In the genomic region with DNA sequence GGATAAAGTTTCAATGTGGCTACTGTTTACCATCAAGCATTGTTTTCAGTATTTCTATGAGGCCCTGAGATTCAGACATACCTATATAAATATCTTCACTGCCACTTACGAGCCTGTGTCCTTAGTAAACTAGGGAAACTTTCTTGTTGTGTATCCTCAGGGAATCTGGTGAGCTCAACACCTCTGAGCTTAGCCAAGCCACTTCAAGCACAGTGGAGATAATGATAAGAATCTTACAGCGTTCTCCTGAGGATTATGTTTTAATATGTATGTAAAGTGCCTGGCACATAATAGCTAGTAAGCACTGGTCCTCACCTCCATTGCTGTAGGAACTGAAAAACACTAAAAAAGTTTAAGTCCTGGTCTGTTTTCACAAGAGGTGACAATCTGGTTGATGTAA, we compare ENCODE assay signal across 25 cellular contexts.
"Had no signal": no experiment of that assay in that cellular context is flagged by ENCODE, and none has a peak within 500 bp of the region (broad histone marks: within the 10 kb centered on the region; RNA-seq: fewer than 3 reads in every experiment).

No MANE protein-coding gene starts in this region.

- H3K9me3 ChIP-seq: stomach, suprapubic skin, testis, thoracic aorta, thyroid gland, tibial artery, tibial nerve, transverse colon, upper lobe of left lung, upper lobe of right lung, uterus, vagina had no signal

- H3K4me1 ChIP-seq: stomach, testis, transverse colon, upper lobe of left lung, upper lobe of right lung, uterus had no signal

- H3K27ac ChIP-seq: stomach, suprapubic skin, testis, thoracic aorta, thyroid gland, tibial artery, tibial nerve, transverse colon, upper lobe of left lung, upper lobe of right lung, uterus, vagina had no signal

- H3K36me3 ChIP-seq: stomach, suprapubic skin, thoracic aorta, thyroid gland, tibial artery, tibial nerve, transverse colon, upper lobe of left lung, upper lobe of right lung, uterus, vagina had no signal

- DNase-seq: stimulated activated CD4-positive, alpha-beta T cell treated with anti-CD3 and anti-CD28 coated beads, Interleukin-2, amount 100 ng/mL, for 48 hours; stimulated activated CD4-positive, alpha-beta T cell treated with anti-CD3 and anti-CD28 coated beads, Interleukin-4, amount 100 ng/mL, for 1 hour; stimulated activated CD4-positive, alpha-beta T cell treated with anti-CD3 and anti-CD28 coated beads, Interleukin-4, amount 100 ng/mL, for 24 hours; stimulated activated CD4-positive, alpha-beta T cell treated with anti-CD3 and anti-CD28 coated beads, Interleukin-4, amount 100 ng/mL, for 4 hours; stimulated activated CD8-positive, alpha-beta memory T cell treated with anti-CD3 and anti-CD28 coated beads, Interleukin-4, amount 100 ng/mL, for 48 hours; stimulated activated naive B cell treated with anti-CD40 and anti-IgM and Interleukin-4, amounts not matched to agents 10 μg/mL and 1 μg/mL and 100 μg/mL, for 72 hours; stimulated activated naive CD4-positive, alpha-beta T cell; stimulated activated naive CD4-positive, alpha-beta T cell treated with Interleukin-2 at 50 U/mL for 16 hours; stimulated activated naive CD8-positive, alpha-beta T cell treated with anti-CD3 and anti-CD28 coated beads, Interleukin-15, amount 100 ng/mL, for 72 hours; stimulated activated naive CD8-positive, alpha-beta T cell treated with anti-CD3 and anti-CD28 coated beads, Interleukin-15, Interleukin-2, amounts not matched to agents 100 U/mL and 50 U/mL, for 24 hours; stomach; substantia nigra; testis; thyroid gland; transverse colon; upper lobe of left lung; upper lobe of right lung; uterus had no signal

- ATAC-seq: stimulated activated effector memory CD8-positive, alpha-beta T cell treated with anti-CD3 and anti-CD28 coated beads, Interleukin-12 subunit alpha, Interleukin-12 subunit beta, amount 100 ng/mL, for 72 hours; stimulated activated memory B cell treated with anti-CD40 and anti-IgM and Interleukin-4, amounts not matched to agents 10 μg/mL and 1 μg/mL and 100 μg/mL, for 72 hours; stimulated activated naive B cell treated with anti-CD40 and anti-IgM and Interleukin-4, amounts not matched to agents 10 μg/mL and 1 μg/mL and 100 μg/mL, for 72 hours; stimulated activated naive CD8-positive, alpha-beta T cell treated with anti-CD3 and anti-CD28 coated beads, Interleukin-15, amount 100 ng/mL, for 72 hours; stimulated activated naive CD8-positive, alpha-beta T cell treated with anti-CD3 and anti-CD28 coated beads, Interleukin-15, Interleukin-2, amounts not matched to agents 100 U/mL and 50 U/mL, for 24 hours; upper lobe of right lung had no signal

- H3K27me3 ChIP-seq: stomach, suprapubic skin, testis, thyroid gland, tibial artery, tibial nerve, transverse colon, upper lobe of left lung, upper lobe of right lung, uterus, vagina had no signal

- H3K4me3 ChIP-seq: stomach, suprapubic skin, testis, thoracic aorta, thyroid gland, tibial artery, tibial nerve, transverse colon, upper lobe of left lung, upper lobe of right lung, uterus, vagina had no signal
